10 cellular contexts compared by ENCODE assay signal in the genomic region with DNA sequence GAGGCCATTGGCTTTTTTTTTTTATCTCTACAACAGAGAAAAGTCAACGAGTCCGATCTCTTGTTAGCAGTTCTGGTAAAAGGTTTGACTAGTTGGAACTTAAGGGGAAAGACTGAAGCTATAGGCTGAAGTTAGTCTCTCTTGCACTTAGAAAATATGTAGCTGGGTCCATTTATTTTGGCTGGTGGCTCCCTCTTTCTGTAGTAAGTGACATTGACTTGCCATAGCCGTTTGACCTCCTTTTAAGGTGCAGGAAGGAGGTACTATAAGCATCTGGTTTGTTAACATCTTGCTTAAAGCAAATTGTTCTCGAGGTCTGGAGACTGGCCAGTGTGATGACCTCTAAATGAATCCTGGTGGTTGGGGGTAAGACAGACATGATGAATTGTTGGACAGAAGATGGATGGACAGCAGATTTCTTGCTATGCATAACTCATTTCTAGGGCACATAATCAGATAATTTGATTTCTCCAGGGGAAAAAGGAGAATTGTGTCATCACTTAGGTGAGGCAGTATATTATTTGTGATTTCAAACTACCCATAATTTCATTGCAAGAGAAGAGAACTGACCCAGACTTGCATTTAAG.
DNase-seq lines count a peak whose midpoint lies in the region; ATAC-seq and TF ChIP-seq lines count a peak whose summit lies in the region.
"Had no signal": no experiment of that assay in that cellular context is flagged by ENCODE, and none has a peak within 500 bp of the region (broad histone marks: within the 10 kb centered on the region; RNA-seq: fewer than 3 reads in every experiment).

No MANE protein-coding gene starts in this region.

- no peaks in the 10 kb centered on the region for H3K36me3 Mint-ChIP-seq in activated CD4-positive, alpha-beta T cell treated with anti-CD3 and anti-CD28 coated beads for 36 hours (ENCODE audit: low read depth)
- H3K36me3 Mint-ChIP-seq: CD14-positive monocyte had no signal

- H3K4me1 Mint-ChIP-seq in activated CD4-positive, alpha-beta T cell treated with anti-CD3 and anti-CD28 coated beads for 36 hours: peaks cover 40% of the 10 kb centered on the region

- WGBS in transverse colon (ENCODE audit: low coverage in 1 of 2), 2 donors: 65 to 74% methylated on average over 4 of the region's 4 CpGs

- no peak overlapping the region for H3K4me3 Mint-ChIP-seq in activated CD4-positive, alpha-beta T cell treated with anti-CD3 and anti-CD28 coated beads for 36 hours
- H3K4me3 Mint-ChIP-seq: CD14-positive monocyte had no signal

- no peaks in the 10 kb centered on the region for H3K36me3 ChIP-seq in effector memory CD4-positive, alpha-beta T cell (ENCODE audit: control insufficient read depth, insufficient read depth, low read length)
- peaks cover 0 to 17% (median 5%) of the 10 kb centered on the region in 4 donors for H3K36me3 ChIP-seq in transverse colon

- no peaks in the 10 kb centered on the region for H3K27me3 ChIP-seq in effector memory CD4-positive, alpha-beta T cell (replicated peaks; ENCODE audit: control insufficient read depth, insufficient read depth, low read length, poor library complexity, severe bottlenecking)
- no peaks in the 10 kb centered on the region for H3K27me3 ChIP-seq in transverse colon

- DNase-seq in activated CD4-positive, alpha-beta T cell treated with anti-CD3 and anti-CD28 coated beads for 36 hours: no peak
- DNase-seq in activated CD4-positive, alpha-beta T cell treated with anti-CD3 and anti-CD28 coated beads for 4 hours: no peak
- no peak for DNase-seq in LNCaP clone FGC (ENCODE audit: low read depth)
- DNase-seq in effector memory CD4-positive, alpha-beta T cell: no peak
- no peak for DNase-seq in transverse colon
- no peak for DNase-seq in activated gamma-delta T cell treated with Interleukin-2 at 50 U/mL for 16 hours
- DNase-seq in NCI-H1417 treated with DMSO at 0.1 percent for 48 hours (lab: John Stamatoyannopoulos, UW): no peak
- no peak for DNase-seq in globus pallidus (ENCODE audit: low spot score)
- DNase-seq: NCI-H2171 treated with DMSO at 0.1 percent for 48 hours had no signal

- no peak for TF ChIP-seq POLR2A in transverse colon (IDR thresholded peaks at IDR 0.05)

- H3K9me3 ChIP-seq in effector memory CD4-positive, alpha-beta T cell (ENCODE audit: control insufficient read depth, low read length): no peaks in the 10 kb centered on the region
- no peaks in the 10 kb centered on the region for H3K9me3 ChIP-seq in transverse colon

- peak; percentile 40 for TF ChIP-seq CTCF in LNCaP clone FGC (IDR thresholded peaks at IDR 0.05; ENCODE audit: control insufficient read depth, extremely low read depth, insufficient read depth)
- peak in 3 of 5 experiments; percentile 4 to 9 (median 5) for TF ChIP-seq CTCF in transverse colon (IDR thresholded peaks at IDR 0.05)

- POLR2A ChIA-PET in activated CD4-positive, alpha-beta T cell treated with anti-CD3 and anti-CD28 coated beads for 36 hours (lab: Charles Lee): no interaction called here

- TF ChIP-seq EP300 in transverse colon (IDR thresholded peaks at IDR 0.05; ENCODE audit: low read depth): no peak

- in situ Hi-C loops in transverse colon (cut with MboI; ENCODE audit: low pct_ligation_motif_present in 1 of 4, low pct_unique_long_range_greater_than_20kb in 1 of 4, low sequenced_read_pairs in 3 of 4): no loop called here

- intact Hi-C loops in activated CD4-positive, alpha-beta T cell treated with anti-CD3 and anti-CD28 coated beads for 36 hours (cut with DNase I, micrococcal nuclease): loop anchor here in 1 of 2 experiments (5.0 kb wide), 1 partner anchor 38 kb away; no protein-coding TSS in a partner anchor
- intact Hi-C loops in transverse colon (cut with DNase I; ENCODE audit: low total_unique reads): loop anchor here (10.0 kb wide), 1 partner anchor 769 kb away; no protein-coding TSS in a partner anchor

- peaks cover 30% of the 10 kb centered on the region for H3K4me1 ChIP-seq in effector memory CD4-positive, alpha-beta T cell (ENCODE audit: control insufficient read depth, insufficient read depth, low read length, poor library complexity, severe bottlenecking)
- H3K4me1 ChIP-seq in transverse colon: no peaks in the 10 kb centered on the region

- H3K4me3 ChIP-seq in LNCaP clone FGC (ENCODE audit: low read depth, low read length): no peak overlapping the region
- no peak overlapping the region for H3K4me3 ChIP-seq in effector memory CD4-positive, alpha-beta T cell (ENCODE audit: insufficient read depth, low read depth, low read length, poor library complexity, severe bottlenecking)
- H3K4me3 ChIP-seq in transverse colon: no peak overlapping the region

- H3K9me3 Mint-ChIP-seq in activated CD4-positive, alpha-beta T cell treated with anti-CD3 and anti-CD28 coated beads for 36 hours (ENCODE audit: low read depth): no peaks in the 10 kb centered on the region
- H3K9me3 Mint-ChIP-seq: CD14-positive monocyte had no signal

- peak; percentile 43 for ATAC-seq in activated CD4-positive, alpha-beta T cell treated with anti-CD3 and anti-CD28 coated beads for 36 hours

- peaks cover 4% of the 10 kb centered on the region for H3K27me3 Mint-ChIP-seq in activated CD4-positive, alpha-beta T cell treated with anti-CD3 and anti-CD28 coated beads for 36 hours

- no peak overlapping the region for H3K27ac Mint-ChIP-seq in activated CD4-positive, alpha-beta T cell treated with anti-CD3 and anti-CD28 coated beads for 36 hours
- H3K27ac Mint-ChIP-seq: CD14-positive monocyte had no signal

- H3K27ac ChIP-seq in effector memory CD4-positive, alpha-beta T cell (ENCODE audit: insufficient read depth, low read length, poor library complexity, severe bottlenecking): peak overlapping the region; percentile 20
- H3K27ac ChIP-seq in transverse colon: no peak overlapping the region

- CTCF ChIA-PET in activated CD4-positive, alpha-beta T cell treated with anti-CD3 and anti-CD28 coated beads for 36 hours (lab: Charles Lee): interaction anchor here (0.7 to 1.6 kb wide), 2 partner anchors 78 to 526 kb away, joined by 4 read pairs; no protein-coding TSS in a partner anchor
